1 cellular context compared by ENCODE assay signal in genomic region chr19:49932731-49933131, GRCh38.
A peak's percentile ranks its signal among the peaks of the same experiment; 100 is the strongest.
TF ChIP-seq lines count a peak whose summit lies in the region.

No MANE protein-coding gene starts in this region.

TF ChIP-seq in GM12878, 131 proteins besides CTCF, POLR2A, EP300 and RAD21:
- TF ChIP-seq TAF1 (IDR thresholded peaks at IDR 0.05; ENCODE audit: borderline replicate concordance, low read depth, low read length) (no peak), NRF1 (conservative IDR thresholded peaks at IDR 0.05; ENCODE audit: low read depth, low read length) (no peak), RELA (IDR thresholded peaks at IDR 0.05; ENCODE audit: borderline replicate concordance, partially characterized antibody) (no peak), JUND (IDR thresholded peaks at IDR 0.05; ENCODE audit: low read depth, low read length) (no peak), GABPA (IDR thresholded peaks at IDR 0.05; ENCODE audit: low read depth) (no peak), POLR2AphosphoS2 (IDR thresholded peaks at IDR 0.05; ENCODE audit: low read depth, low read length) (peak; percentile 75), ZBED1 (IDR thresholded peaks at IDR 0.05; ENCODE audit: borderline replicate concordance) (0 out of 2 replicates have a peak, but pooled peaks have one; percentile 4), PKNOX1 (IDR thresholded peaks at IDR 0.05) (no peak), HDAC6 (IDR thresholded peaks at IDR 0.05; ENCODE audit: unreplicated experiment) (no peak), ETV6 (conservative IDR thresholded peaks at IDR 0.05 in 1 of 2, IDR thresholded peaks at IDR 0.05 in 1 of 2; ENCODE audit: borderline replicate concordance in 1 of 2, low read depth in 1 of 2) (no peak), POLR2AphosphoS5 (IDR thresholded peaks at IDR 0.05; ENCODE audit: low read length) (peak; percentile 22; the same call in 1 of the 2 replicates), BMI1 (IDR thresholded peaks at IDR 0.05; ENCODE audit: borderline replicate concordance) (no peak)
